Comparison of ENCODE assay signal across 8 cellular contexts in the genomic region with DNA sequence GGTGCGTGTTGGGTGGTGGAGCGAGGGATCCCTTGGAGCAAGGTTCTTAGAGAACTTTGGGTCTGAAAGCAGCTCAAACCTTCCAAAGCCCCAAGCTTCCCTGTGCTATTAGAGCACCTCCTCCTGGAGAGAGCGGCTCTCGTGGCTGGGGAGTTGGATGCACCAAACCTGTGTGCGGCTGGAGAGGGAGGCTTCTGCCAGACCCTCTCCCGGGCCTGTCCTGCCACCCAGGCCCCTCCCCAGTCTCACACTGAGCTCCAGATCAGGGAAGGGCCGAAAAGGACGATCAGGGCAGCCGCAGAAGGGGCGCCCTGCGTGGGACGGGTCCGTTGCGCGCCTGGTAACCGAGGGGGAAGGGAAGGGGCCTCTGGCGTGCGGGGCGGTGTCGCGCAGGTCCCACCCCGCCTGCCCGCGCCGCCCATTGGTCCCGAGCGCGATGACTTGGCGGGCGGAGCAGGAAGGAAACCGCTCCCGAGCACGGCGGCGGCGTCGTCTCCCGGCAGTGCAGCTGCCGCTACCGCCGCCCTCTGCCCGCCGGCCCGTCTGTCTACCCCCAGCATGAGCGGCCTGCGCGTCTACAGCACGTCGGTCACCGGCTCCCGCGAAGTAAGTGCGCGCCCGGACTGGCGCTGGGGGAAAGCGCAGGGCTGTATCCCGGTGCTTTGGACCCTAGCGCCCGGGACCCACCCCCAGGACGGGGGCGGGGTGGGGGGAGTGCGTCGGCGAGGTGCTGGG. TPM values are rescaled to one million over a fixed set of nuclear protein-coding genes. Genes with fewer than 3 reads are reported as not detected.
DNase-seq lines count a peak whose midpoint lies in the region; ATAC-seq and FAIRE-seq lines count a peak whose summit lies in the region.

TSS of gene SH3BGRL3 (plus strand) at position 489 of the 735 bp plus-strand sequence. CDS start at position 559, 70 bp downstream.

- H3K4me2 ChIP-seq in BLaER1 treated with 17β-estradiol and CSF1 and Interleukin-3, amounts not matched to agents 10 nM and 100 nM: peak within 1 kb of the TSS; percentile 94 to 100 (median 98)

- H3K4me3 Mint-ChIP-seq in activated CD8-positive, alpha-beta memory T cell treated with anti-CD3 and anti-CD28 coated beads, Interleukin-2, amount 10 ng/mL, durations not matched to agents 7 days and 5 days: peak within 1 kb of the TSS; percentile 89

- CTCF ChIA-PET in activated CD8-positive, alpha-beta memory T cell treated with anti-CD3 and anti-CD28 coated beads, Interleukin-2, amount 10 ng/mL, durations not matched to agents 7 days and 5 days (lab: Charles Lee): interaction anchor here (0.6 to 21.9 kb wide), 13 partner anchors 9 to 137 kb away, joined by 3 to 1010 read pairs (median 6); partner anchors contain the start of genes C1orf232, CD52, CEP85 and UBXN11

- H3K36me3 Mint-ChIP-seq in activated CD8-positive, alpha-beta memory T cell treated with anti-CD3 and anti-CD28 coated beads, Interleukin-2, amount 10 ng/mL, durations not matched to agents 7 days and 5 days: peaks cover 67% of the 10 kb centered on the region

- DNase-seq in GM19239 (ENCODE audit: insufficient read length, low spot score) (peak; percentile 90), NOMO-1 treated with DMSO at 0.1 percent for 48 hours (lab: John Stamatoyannopoulos, UW; ENCODE audit: unreplicated experiment) (peak; percentile 82), mesenteric fat pad (ENCODE audit: low spot score) (peak; percentile 97)
- peak; percentile 90 for DNase-seq in activated CD8-positive, alpha-beta memory T cell treated with anti-CD3 and anti-CD28 coated beads, Interleukin-2, amount 10 ng/mL, durations not matched to agents 7 days and 5 days
- DNase-seq in stimulated activated CD8-positive, alpha-beta memory T cell treated with anti-CD3 and anti-CD28 coated beads, Interleukin-15, amount 100 ng/mL, for 24 hours (ENCODE audit: low read depth): peak; percentile 62

- peaks cover 84% of the 10 kb centered on the region for H3K4me1 Mint-ChIP-seq in activated CD8-positive, alpha-beta memory T cell treated with anti-CD3 and anti-CD28 coated beads, Interleukin-2, amount 10 ng/mL, durations not matched to agents 7 days and 5 days

- peak within 1 kb of the TSS; percentile 99 for H3K27ac Mint-ChIP-seq in activated CD8-positive, alpha-beta memory T cell treated with anti-CD3 and anti-CD28 coated beads, Interleukin-2, amount 10 ng/mL, durations not matched to agents 7 days and 5 days

- H3K27me3 ChIP-seq in BLaER1 treated with 17β-estradiol and CSF1 and Interleukin-3, amounts not matched to agents 10 nM and 100 nM: no peaks in the 10 kb centered on the region
- H3K27me3 ChIP-seq in endocrine pancreas (ENCODE audit: control insufficient read depth, insufficient read depth, low read length): no peaks in the 10 kb centered on the region

- H3K9me3 ChIP-seq in BLaER1 treated with 17β-estradiol and CSF1 and Interleukin-3, amounts not matched to agents 10 nM and 100 nM (replicated peaks in 1 of 11): no peaks in the 10 kb centered on the region
- H3K9me3 ChIP-seq in endocrine pancreas (ENCODE audit: control insufficient read depth, low read length): no peaks in the 10 kb centered on the region

- H3K27me3 Mint-ChIP-seq in activated CD8-positive, alpha-beta memory T cell treated with anti-CD3 and anti-CD28 coated beads, Interleukin-2, amount 10 ng/mL, durations not matched to agents 7 days and 5 days: no peaks in the 10 kb centered on the region

- H3K4me1 ChIP-seq in BLaER1 treated with 17β-estradiol and CSF1 and Interleukin-3, amounts not matched to agents 10 nM and 100 nM: peaks cover 85 to 93% (median 89%) of the 10 kb centered on the region in 10 experiments
- peaks cover 6% of the 10 kb centered on the region for H3K4me1 ChIP-seq in endocrine pancreas (ENCODE audit: control insufficient read depth, insufficient read depth, low read length)

- peaks cover 6 to 48% (median 30%) of the 10 kb centered on the region in 11 experiments; a peak in 17 of 22 replicates for H4K20me1 ChIP-seq in BLaER1 treated with 17β-estradiol and CSF1 and Interleukin-3, amounts not matched to agents 10 nM and 100 nM

- no peaks in the 10 kb centered on the region for H3K9me3 Mint-ChIP-seq in activated CD8-positive, alpha-beta memory T cell treated with anti-CD3 and anti-CD28 coated beads, Interleukin-2, amount 10 ng/mL, durations not matched to agents 7 days and 5 days (ENCODE audit: low read depth)

- H3K27ac ChIP-seq in BLaER1 treated with 17β-estradiol and CSF1 and Interleukin-3, amounts not matched to agents 10 nM and 100 nM: peak within 1 kb of the TSS; percentile 72 to 99 (median 95)

- H3K36me3 ChIP-seq in BLaER1 treated with 17β-estradiol and CSF1 and Interleukin-3, amounts not matched to agents 10 nM and 100 nM: peaks cover 34 to 70% (median 58%) of the 10 kb centered on the region in 11 experiments
- no peaks in the 10 kb centered on the region for H3K36me3 ChIP-seq in endocrine pancreas (ENCODE audit: control insufficient read depth, insufficient read depth, low read length)

- peak; percentile 79 for FAIRE-seq in GM19239 (lab: Jason Lieb, UNC)

- H3K9ac ChIP-seq in BLaER1 treated with 17β-estradiol and CSF1 and Interleukin-3, amounts not matched to agents 10 nM and 100 nM: peak within 1 kb of the TSS; percentile 89 to 99 (median 97)
- H3K9ac ChIP-seq in endocrine pancreas (ENCODE audit: control insufficient read depth, insufficient read depth, low read length): peak within 1 kb of the TSS; percentile 61

- ATAC-seq in HG03469 (IDR thresholded peaks at IDR 0.05; ENCODE audit: unreplicated experiment): peak; percentile 31
- ATAC-seq in activated CD8-positive, alpha-beta memory T cell treated with anti-CD3 and anti-CD28 coated beads, Interleukin-2, amount 10 ng/mL, durations not matched to agents 7 days and 5 days: peak; percentile 66

- peak within 1 kb of the TSS; percentile 84 to 96 (median 90) for H3K4me3 ChIP-seq in BLaER1 treated with 17β-estradiol and CSF1 and Interleukin-3, amounts not matched to agents 10 nM and 100 nM
- H3K4me3 ChIP-seq in endocrine pancreas (ENCODE audit: control insufficient read depth, insufficient read depth, low read length): peak within 1 kb of the TSS; percentile 60

RNA-seq across cellular contexts. Expression of gene SH3BGRL3, which starts in this region (rescaled TPM):
- 100 to 1,000 TPM; 562 to 632 TPM for total RNA-seq in activated CD8-positive, alpha-beta memory T cell treated with anti-CD3 and anti-CD28 coated beads, Interleukin-2, amount 10 ng/mL, durations not matched to agents 7 days and 5 days
- total RNA-seq in mesenteric fat pad: 229 TPM

Comparison
In these comparisons a context has a peak if more than half of its experiments do, and no peak if none do; other contexts are left out.
1. Peak in every context shown above with its lines: DNase-seq, ATAC-seq, H3K4me3 ChIP-seq and H3K27ac ChIP-seq.